Comparison of ENCODE assay signal across 8 cellular contexts in genomic region chr2:173963323-173963816, GRCh38. TPM values are rescaled to one million over a fixed set of nuclear protein-coding genes. Genes with fewer than 3 reads are reported as not detected.
DNase-seq lines count a peak whose midpoint lies in the region; ATAC-seq and TF ChIP-seq lines count a peak whose summit lies in the region.

No MANE protein-coding gene starts in this region.

- H3K27me3 ChIP-seq in gastroesophageal sphincter: no peaks in the 10 kb centered on the region

- peak overlapping the region; percentile 97 to 100 (median 99) for H3K27ac ChIP-seq in gastroesophageal sphincter

- peak; percentile 20 for ATAC-seq in GM19035 (IDR thresholded peaks at IDR 0.05; ENCODE audit: unreplicated experiment)
- peak; percentile 29 for ATAC-seq in HG03175 (IDR thresholded peaks at IDR 0.05; ENCODE audit: unreplicated experiment)
- ATAC-seq in gastroesophageal sphincter: peak; percentile 12

- peaks cover 0 to 4% of the 10 kb centered on the region in 2 donors for H3K36me3 ChIP-seq in gastroesophageal sphincter

- 0 to 2% methylated on average over 3 to 4 of the region's 44 CpGs for WGBS in gastroesophageal sphincter (ENCODE audit: low coverage in 1 of 2), 2 donors

- peaks cover 0 to 5% (median 0%) of the 10 kb centered on the region in 3 donors for H3K9me3 ChIP-seq in gastroesophageal sphincter

- peak overlapping the region; percentile 86 for H3K4me3 Mint-ChIP-seq in activated naive CD4-positive, alpha-beta T cell treated with anti-CD3 and anti-CD28 coated beads for 36 hours

- intact Hi-C loops in activated naive CD4-positive, alpha-beta T cell treated with anti-CD3 and anti-CD28 coated beads for 36 hours (cut with micrococcal nuclease): loop anchor here (1.0 to 10.0 kb wide), 8 partner anchors 12 to 1219 kb away; partner anchors contain the start of genes ATP5MC3, CDCA7, OLA1 and SCRN3

- peaks cover 3 to 59% (median 11%) of the 10 kb centered on the region in 3 donors for H3K4me1 ChIP-seq in gastroesophageal sphincter

- TF ChIP-seq POLR2A in gastroesophageal sphincter (IDR thresholded peaks at IDR 0.05): no peak

- peaks cover 37% of the 10 kb centered on the region for H3K4me1 Mint-ChIP-seq in activated naive CD4-positive, alpha-beta T cell treated with anti-CD3 and anti-CD28 coated beads for 36 hours (ENCODE audit: low read depth)

- TF ChIP-seq EP300 in gastroesophageal sphincter (IDR thresholded peaks at IDR 0.05): no peak

- no peaks in the 10 kb centered on the region for H3K27me3 Mint-ChIP-seq in activated naive CD4-positive, alpha-beta T cell treated with anti-CD3 and anti-CD28 coated beads for 36 hours (ENCODE audit: low read depth)

- H3K27ac Mint-ChIP-seq in activated naive CD4-positive, alpha-beta T cell treated with anti-CD3 and anti-CD28 coated beads for 36 hours: peak overlapping the region; percentile 92

- H3K9me3 Mint-ChIP-seq in activated naive CD4-positive, alpha-beta T cell treated with anti-CD3 and anti-CD28 coated beads for 36 hours: no peaks in the 10 kb centered on the region

- CTCF ChIA-PET in activated naive CD4-positive, alpha-beta T cell treated with anti-CD3 and anti-CD28 coated beads for 36 hours (lab: Charles Lee): interaction anchor here (1.9 kb wide), 1 partner anchor 10 kb away, joined by 6 read pairs; no protein-coding TSS in a partner anchor

- peak; percentile 34 to 62 (median 49) for TF ChIP-seq CTCF in gastroesophageal sphincter (IDR thresholded peaks at IDR 0.05)

- peak; percentile 87 for DNase-seq in DMS 273 (lab: John Stamatoyannopoulos, UW; ENCODE audit: unreplicated experiment)
- peak; percentile 75 for DNase-seq in NCI-H69 (lab: John Stamatoyannopoulos, UW)
- DNase-seq in activated naive CD4-positive, alpha-beta T cell treated with anti-CD3 and anti-CD28 coated beads for 36 hours: peak; percentile 68
- DNase-seq in pulmonary artery endothelial cell (ENCODE audit: low read depth, low spot score): peak; percentile 17
- DNase-seq in OCI-M2 (lab: John Stamatoyannopoulos, UW; ENCODE audit: unreplicated experiment): no peak

- peaks cover 33% of the 10 kb centered on the region for H3K36me3 Mint-ChIP-seq in activated naive CD4-positive, alpha-beta T cell treated with anti-CD3 and anti-CD28 coated beads for 36 hours (ENCODE audit: low read depth)

- peak overlapping the region; percentile 89 to 99 for H3K4me3 ChIP-seq in gastroesophageal sphincter

RNA-seq across cellular contexts. Expression of gene SP3, which starts 1.8 kb away (rescaled TPM):
- 10 to 100 TPM; 89.8 to 99.7 TPM for total RNA-seq in activated naive CD4-positive, alpha-beta T cell treated with anti-CD3 and anti-CD28 coated beads for 36 hours
- 10 to 100 TPM; 69.7 to 94.3 (median 87.6) TPM for total RNA-seq in gastroesophageal sphincter
- total RNA-seq in pulmonary artery endothelial cell: 98.3 and 126 TPM in 2 replicates
